ENCODE assay signal across 40 cellular contexts in genomic region chr1:92228401-92228800, GRCh38. TPM values are rescaled to one million over a fixed set of nuclear protein-coding genes. Genes with fewer than 3 reads are reported as not detected.
"Had no signal": no experiment of that assay in that cellular context is flagged by ENCODE, and none has a peak within 500 bp of the region (broad histone marks: within the 10 kb centered on the region; RNA-seq: fewer than 3 reads in every experiment).

No MANE protein-coding gene starts in this region.

- H3K9me3 ChIP-seq: adrenal gland, ascending aorta, body of pancreas, breast epithelium had no signal

- H3K27me3 ChIP-seq: adrenal gland, ascending aorta, body of pancreas, brain microvascular endothelial cell, breast epithelium, cardiac muscle cell had no signal

- H3K4me3 ChIP-seq: adrenal gland, ascending aorta, body of pancreas, breast epithelium, cardiac muscle cell had no signal

- DNase-seq: activated effector memory CD4-positive, alpha-beta T cell treated with anti-CD3 and anti-CD28 coated beads, Interleukin-2, amount 50 U/mL, for 16 hours; activated effector memory CD4-positive, alpha-beta T cell treated with Interleukin-2 at 50 U/mL for 16 hours; activated gamma-delta T cell; activated gamma-delta T cell treated with Interleukin-2 at 50 U/mL for 16 hours; activated naive CD4-positive, alpha-beta T cell; activated naive CD4-positive, alpha-beta T cell treated with anti-CD3 and anti-CD28 coated beads for 36 hours; activated naive CD4-positive, alpha-beta T cell treated with anti-CD3 and anti-CD28 coated beads, Interleukin-2, amount 10 ng/mL, durations not matched to agents 7 days and 5 days; activated naive CD4-positive, alpha-beta T cell treated with anti-CD3 and anti-CD28 coated beads, Interleukin-2, amount 50 U/mL, for 16 hours; activated naive CD4-positive, alpha-beta T cell treated with Interleukin-2 at 50 U/mL for 16 hours; activated naive CD8-positive, alpha-beta T cell treated with anti-CD3 and anti-CD28 coated beads for 36 hours; activated naive CD8-positive, alpha-beta T cell treated with anti-CD3 and anti-CD28 coated beads, Interleukin-2, amount 10 ng/mL, durations not matched to agents 7 days and 5 days; activated naive CD8-positive, alpha-beta T cell treated with anti-CD3 and anti-CD28 coated beads, Interleukin-2, amount 50 U/mL, for 24 hours; activated T-cell treated with anti-CD3 and anti-CD28 coated beads for 4 hours; activated T-cell treated with anti-CD3 and anti-CD28 coated beads, Interleukin-2, amount 50 U/mL, for 1 hour; activated T-cell treated with anti-CD3 and anti-CD28 coated beads, Interleukin-2, amount 50 U/mL, for 24 hours; activated T-cell treated with anti-CD3 and anti-CD28 coated beads, Interleukin-2, amount 50 U/mL, for 4 hours; activated T-cell treated with anti-CD3 and anti-CD28 coated beads, Interleukin-2, amount 50 U/mL, for 48 hours; activated T-cell treated with anti-CD3 and anti-CD28 coated beads, Interleukin-2, amount 50 U/mL, for 72 hours; adrenal gland; amniotic stem cell; amygdala; anterior cingulate cortex; aorta; body of pancreas; brain microvascular endothelial cell; central memory CD4-positive, alpha-beta T cell; cerebellar nuclear complex had no signal

- ATAC-seq: activated naive CD4-positive, alpha-beta T cell treated with anti-CD3 and anti-CD28 coated beads, Interleukin-2, amount 50 U/mL, for 72 hours; activated naive CD8-positive, alpha-beta T cell treated with anti-CD3 and anti-CD28 coated beads, Interleukin-2, amount 50 U/mL, for 24 hours; activated T-cell treated with anti-CD3 and anti-CD28 coated beads, Interleukin-2, amount 50 U/mL, for 4 hours; activated T-cell treated with anti-CD3 and anti-CD28 coated beads, Interleukin-2, amount 50 U/mL, for 72 hours; activated T-helper 17 cell treated with anti-CD3 and anti-CD28 coated beads, Interleukin-2, amount 50 U/mL, for 72 hours; body of pancreas had no signal

- H3K4me1 ChIP-seq: adrenal gland, ascending aorta, body of pancreas, breast epithelium had no signal

- H3K27ac ChIP-seq: adrenal gland, ascending aorta, body of pancreas, brain microvascular endothelial cell, breast epithelium, cardiac muscle cell had no signal

- H3K36me3 ChIP-seq: adrenal gland, ascending aorta, brain microvascular endothelial cell, breast epithelium, cardiac muscle cell had no signal

RNA-seq across cellular contexts. Expression of gene C1orf146, which starts 10.7 kb away (rescaled TPM):
- total RNA-seq: activated naive CD4-positive, alpha-beta T cell treated with anti-CD3 and anti-CD28 coated beads for 36 hours; activated naive CD4-positive, alpha-beta T cell treated with anti-CD3 and anti-CD28 coated beads, Interleukin-2, amount 50 U/mL, for 72 hours; activated naive CD8-positive, alpha-beta T cell treated with anti-CD3 and anti-CD28 coated beads for 36 hours; activated naive CD8-positive, alpha-beta T cell treated with anti-CD3 and anti-CD28 coated beads, Interleukin-2, amount 10 ng/mL, durations not matched to agents 7 days and 5 days; activated T-cell treated with anti-CD3 and anti-CD28 coated beads, Interleukin-2, amount 50 U/mL, for 4 hours; activated T-cell treated with anti-CD3 and anti-CD28 coated beads, Interleukin-2, amount 50 U/mL, for 72 hours; activated T-helper 1 cell treated with anti-CD3 and anti-CD28 coated beads, Interleukin-12 subunit alpha, Interleukin-12 subunit beta, Interleukin-2, Interleukin-4 antibody, amounts not matched to agents 30 ng/mL and 10 ng/mL and 1 ng/mL, durations not matched to agents 14 hours and 24 hours and 36 hours; activated T-helper 17 cell treated with anti-CD3 and anti-CD28 coated beads, Interleukin-2, amount 50 U/mL, for 72 hours; activated T-helper 2 cell treated with anti-CD3 and anti-CD28 coated beads, Interferon-gamma antibody, Interleukin-2, Interleukin-4, amounts not matched to agents 10 μg/mL and 5 μg/mL and 100 μg/mL, durations not matched to agents 14 hours and 24 hours and 36 hours; adrenal gland; aorta; ascending aorta; astrocyte; body of pancreas; breast epithelium; bronchial epithelial cell; cardiac muscle cell; cardiac septum; cerebellum; chondrocyte had no signal
- polyA plus RNA-seq: adipose tissue, adrenal gland, aorta, cardiac muscle cell had no signal
